Comparison of ENCODE assay signal across 1 cellular context in genomic region chr17:47785538-47786123, GRCh38.
A peak's percentile ranks its signal among the peaks of the same experiment; 100 is the strongest.
TF ChIP-seq lines count a peak whose summit lies in the region.

No MANE protein-coding gene starts in this region.

TF ChIP-seq in HepG2, 621 proteins besides CTCF, POLR2A, EP300 and RAD21 (continued from another document and continues in another):
- TF ChIP-seq, protein P1, sequence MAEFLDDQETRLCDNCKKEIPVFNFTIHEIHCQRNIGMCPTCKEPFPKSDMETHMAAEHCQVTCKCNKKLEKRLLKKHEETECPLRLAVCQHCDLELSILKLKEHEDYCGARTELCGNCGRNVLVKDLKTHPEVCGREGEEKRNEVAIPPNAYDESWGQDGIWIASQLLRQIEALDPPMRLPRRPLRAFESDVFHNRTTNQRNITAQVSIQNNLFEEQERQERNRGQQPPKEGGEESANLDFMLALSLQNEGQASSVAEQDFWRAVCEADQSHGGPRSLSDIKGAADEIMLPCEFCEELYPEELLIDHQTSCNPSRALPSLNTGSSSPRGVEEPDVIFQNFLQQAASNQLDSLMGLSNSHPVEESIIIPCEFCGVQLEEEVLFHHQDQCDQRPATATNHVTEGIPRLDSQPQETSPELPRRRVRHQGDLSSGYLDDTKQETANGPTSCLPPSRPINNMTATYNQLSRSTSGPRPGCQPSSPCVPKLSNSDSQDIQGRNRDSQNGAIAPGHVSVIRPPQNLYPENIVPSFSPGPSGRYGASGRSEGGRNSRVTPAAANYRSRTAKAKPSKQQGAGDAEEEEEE (CRISPR knock-in tag; IDR thresholded peaks at IDR 0.05; ENCODE audit: borderline replicate concordance) = no peak
- TF ChIP-seq, protein P2, sequence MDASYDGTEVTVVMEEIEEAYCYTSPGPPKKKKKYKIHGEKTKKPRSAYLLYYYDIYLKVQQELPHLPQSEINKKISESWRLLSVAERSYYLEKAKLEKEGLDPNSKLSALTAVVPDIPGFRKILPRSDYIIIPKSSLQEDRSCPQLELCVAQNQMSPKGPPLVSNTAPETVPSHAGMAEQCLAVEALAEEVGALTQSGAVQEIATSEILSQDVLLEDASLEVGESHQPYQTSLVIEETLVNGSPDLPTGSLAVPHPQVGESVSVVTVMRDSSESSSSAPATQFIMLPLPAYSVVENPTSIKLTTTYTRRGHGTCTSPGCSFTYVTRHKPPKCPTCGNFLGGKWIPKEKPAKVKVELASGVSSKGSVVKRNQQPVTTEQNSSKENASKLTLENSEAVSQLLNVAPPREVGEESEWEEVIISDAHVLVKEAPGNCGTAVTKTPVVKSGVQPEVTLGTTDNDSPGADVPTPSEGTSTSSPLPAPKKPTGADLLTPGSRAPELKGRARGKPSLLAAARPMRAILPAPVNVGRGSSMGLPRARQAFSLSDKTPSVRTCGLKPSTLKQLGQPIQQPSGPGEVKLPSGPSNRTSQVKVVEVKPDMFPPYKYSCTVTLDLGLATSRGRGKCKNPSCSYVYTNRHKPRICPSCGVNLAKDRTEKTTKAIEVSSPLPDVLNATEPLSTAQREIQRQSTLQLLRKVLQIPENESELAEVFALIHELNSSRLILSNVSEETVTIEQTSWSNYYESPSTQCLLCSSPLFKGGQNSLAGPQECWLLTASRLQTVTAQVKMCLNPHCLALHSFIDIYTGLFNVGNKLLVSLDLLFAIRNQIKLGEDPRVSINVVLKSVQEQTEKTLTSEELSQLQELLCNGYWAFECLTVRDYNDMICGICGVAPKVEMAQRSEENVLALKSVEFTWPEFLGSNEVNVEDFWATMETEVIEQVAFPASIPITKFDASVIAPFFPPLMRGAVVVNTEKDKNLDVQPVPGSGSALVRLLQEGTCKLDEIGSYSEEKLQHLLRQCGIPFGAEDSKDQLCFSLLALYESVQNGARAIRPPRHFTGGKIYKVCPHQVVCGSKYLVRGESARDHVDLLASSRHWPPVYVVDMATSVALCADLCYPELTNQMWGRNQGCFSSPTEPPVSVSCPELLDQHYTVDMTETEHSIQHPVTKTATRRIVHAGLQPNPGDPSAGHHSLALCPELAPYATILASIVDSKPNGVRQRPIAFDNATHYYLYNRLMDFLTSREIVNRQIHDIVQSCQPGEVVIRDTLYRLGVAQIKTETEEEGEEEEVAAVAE (CRISPR knock-in tag; IDR thresholded peaks at IDR 0.05; ENCODE audit: borderline replicate concordance) = peak; percentile 89
- TF ChIP-seq ZNF264 (CRISPR knock-in tag; IDR thresholded peaks at IDR 0.05) (no peak), ARNT (IDR thresholded peaks at IDR 0.05) (no peak), MXI1 (IDR thresholded peaks at IDR 0.05; ENCODE audit: borderline replicate concordance, low read depth, low read length) (no peak), MIXL1 (CRISPR knock-in tag; IDR thresholded peaks at IDR 0.05) (peak; percentile 81), JDP2 (CRISPR knock-in tag; IDR thresholded peaks at IDR 0.05; ENCODE audit: borderline replicate concordance) (no peak), XRCC5 (optimal IDR thresholded peaks at IDR 0.05; ENCODE audit: low read length) (peak; percentile 38), SP5 (CRISPR knock-in tag; IDR thresholded peaks at IDR 0.05; ENCODE audit: borderline replicate concordance, low read depth) (no peak), ZSCAN9 (CRISPR knock-in tag; IDR thresholded peaks at IDR 0.05; ENCODE audit: borderline replicate concordance) (peak; percentile 96), SALL1 (CRISPR knock-in tag; IDR thresholded peaks at IDR 0.05) (peak; percentile 69), ELF3 (CRISPR knock-in tag; IDR thresholded peaks at IDR 0.05) (peak; percentile 67), WIZ (CRISPR knock-in tag; IDR thresholded peaks at IDR 0.05) (peak; percentile 98), ZNF558 (CRISPR knock-in tag; IDR thresholded peaks at IDR 0.05; ENCODE audit: borderline replicate concordance) (peak; percentile 45; the same call in 1 of the 2 replicates), TEAD3 (CRISPR knock-in tag; optimal IDR thresholded peaks at IDR 0.05; ENCODE audit: borderline replicate concordance) (peak; percentile 42), TOE1 (CRISPR knock-in tag; IDR thresholded peaks at IDR 0.05) (no peak), MAFK (conservative IDR thresholded peaks at IDR 0.05 in 1 of 2, IDR thresholded peaks at IDR 0.05 in 1 of 2; ENCODE audit: low read length in 2 of 2) (no peak), ZNF292 (CRISPR knock-in tag; IDR thresholded peaks at IDR 0.05; ENCODE audit: borderline replicate concordance, low read depth) (no peak), ZFP36L2 (CRISPR knock-in tag; IDR thresholded peaks at IDR 0.05) (0 out of 2 replicates have a peak, but pooled peaks have one; percentile 68), ZNF776 (CRISPR knock-in tag; IDR thresholded peaks at IDR 0.05) (no peak), ZNF7 (CRISPR knock-in tag; IDR thresholded peaks at IDR 0.05) (0 out of 2 replicates have a peak, but pooled peaks have one; percentile 43)
- TF ChIP-seq, protein P3, sequence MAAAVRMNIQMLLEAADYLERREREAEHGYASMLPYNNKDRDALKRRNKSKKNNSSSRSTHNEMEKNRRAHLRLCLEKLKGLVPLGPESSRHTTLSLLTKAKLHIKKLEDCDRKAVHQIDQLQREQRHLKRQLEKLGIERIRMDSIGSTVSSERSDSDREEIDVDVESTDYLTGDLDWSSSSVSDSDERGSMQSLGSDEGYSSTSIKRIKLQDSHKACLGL (CRISPR knock-in tag; IDR thresholded peaks at IDR 0.05) = peak; percentile 43; the same call in 1 of the 2 replicates
- TF ChIP-seq, protein P4, sequence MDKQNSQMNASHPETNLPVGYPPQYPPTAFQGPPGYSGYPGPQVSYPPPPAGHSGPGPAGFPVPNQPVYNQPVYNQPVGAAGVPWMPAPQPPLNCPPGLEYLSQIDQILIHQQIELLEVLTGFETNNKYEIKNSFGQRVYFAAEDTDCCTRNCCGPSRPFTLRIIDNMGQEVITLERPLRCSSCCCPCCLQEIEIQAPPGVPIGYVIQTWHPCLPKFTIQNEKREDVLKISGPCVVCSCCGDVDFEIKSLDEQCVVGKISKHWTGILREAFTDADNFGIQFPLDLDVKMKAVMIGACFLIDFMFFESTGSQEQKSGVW (CRISPR knock-in tag; IDR thresholded peaks at IDR 0.05; ENCODE audit: borderline replicate concordance) = peak; percentile 81; the same call in 1 of the 2 replicates
- TF ChIP-seq, protein P5, sequence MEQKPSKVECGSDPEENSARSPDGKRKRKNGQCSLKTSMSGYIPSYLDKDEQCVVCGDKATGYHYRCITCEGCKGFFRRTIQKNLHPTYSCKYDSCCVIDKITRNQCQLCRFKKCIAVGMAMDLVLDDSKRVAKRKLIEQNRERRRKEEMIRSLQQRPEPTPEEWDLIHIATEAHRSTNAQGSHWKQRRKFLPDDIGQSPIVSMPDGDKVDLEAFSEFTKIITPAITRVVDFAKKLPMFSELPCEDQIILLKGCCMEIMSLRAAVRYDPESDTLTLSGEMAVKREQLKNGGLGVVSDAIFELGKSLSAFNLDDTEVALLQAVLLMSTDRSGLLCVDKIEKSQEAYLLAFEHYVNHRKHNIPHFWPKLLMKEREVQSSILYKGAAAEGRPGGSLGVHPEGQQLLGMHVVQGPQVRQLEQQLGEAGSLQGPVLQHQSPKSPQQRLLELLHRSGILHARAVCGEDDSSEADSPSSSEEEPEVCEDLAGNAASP (CRISPR knock-in tag; IDR thresholded peaks at IDR 0.05; ENCODE audit: borderline replicate concordance) = peak; percentile 67; the same call in 1 of the 2 replicates
- TF ChIP-seq, protein P6, sequence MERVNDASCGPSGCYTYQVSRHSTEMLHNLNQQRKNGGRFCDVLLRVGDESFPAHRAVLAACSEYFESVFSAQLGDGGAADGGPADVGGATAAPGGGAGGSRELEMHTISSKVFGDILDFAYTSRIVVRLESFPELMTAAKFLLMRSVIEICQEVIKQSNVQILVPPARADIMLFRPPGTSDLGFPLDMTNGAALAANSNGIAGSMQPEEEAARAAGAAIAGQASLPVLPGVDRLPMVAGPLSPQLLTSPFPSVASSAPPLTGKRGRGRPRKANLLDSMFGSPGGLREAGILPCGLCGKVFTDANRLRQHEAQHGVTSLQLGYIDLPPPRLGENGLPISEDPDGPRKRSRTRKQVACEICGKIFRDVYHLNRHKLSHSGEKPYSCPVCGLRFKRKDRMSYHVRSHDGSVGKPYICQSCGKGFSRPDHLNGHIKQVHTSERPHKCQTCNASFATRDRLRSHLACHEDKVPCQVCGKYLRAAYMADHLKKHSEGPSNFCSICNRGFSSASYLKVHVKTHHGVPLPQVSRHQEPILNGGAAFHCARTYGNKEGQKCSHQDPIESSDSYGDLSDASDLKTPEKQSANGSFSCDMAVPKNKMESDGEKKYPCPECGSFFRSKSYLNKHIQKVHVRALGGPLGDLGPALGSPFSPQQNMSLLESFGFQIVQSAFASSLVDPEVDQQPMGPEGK (CRISPR knock-in tag; IDR thresholded peaks at IDR 0.05) = no peak
- TF ChIP-seq, protein P7, sequence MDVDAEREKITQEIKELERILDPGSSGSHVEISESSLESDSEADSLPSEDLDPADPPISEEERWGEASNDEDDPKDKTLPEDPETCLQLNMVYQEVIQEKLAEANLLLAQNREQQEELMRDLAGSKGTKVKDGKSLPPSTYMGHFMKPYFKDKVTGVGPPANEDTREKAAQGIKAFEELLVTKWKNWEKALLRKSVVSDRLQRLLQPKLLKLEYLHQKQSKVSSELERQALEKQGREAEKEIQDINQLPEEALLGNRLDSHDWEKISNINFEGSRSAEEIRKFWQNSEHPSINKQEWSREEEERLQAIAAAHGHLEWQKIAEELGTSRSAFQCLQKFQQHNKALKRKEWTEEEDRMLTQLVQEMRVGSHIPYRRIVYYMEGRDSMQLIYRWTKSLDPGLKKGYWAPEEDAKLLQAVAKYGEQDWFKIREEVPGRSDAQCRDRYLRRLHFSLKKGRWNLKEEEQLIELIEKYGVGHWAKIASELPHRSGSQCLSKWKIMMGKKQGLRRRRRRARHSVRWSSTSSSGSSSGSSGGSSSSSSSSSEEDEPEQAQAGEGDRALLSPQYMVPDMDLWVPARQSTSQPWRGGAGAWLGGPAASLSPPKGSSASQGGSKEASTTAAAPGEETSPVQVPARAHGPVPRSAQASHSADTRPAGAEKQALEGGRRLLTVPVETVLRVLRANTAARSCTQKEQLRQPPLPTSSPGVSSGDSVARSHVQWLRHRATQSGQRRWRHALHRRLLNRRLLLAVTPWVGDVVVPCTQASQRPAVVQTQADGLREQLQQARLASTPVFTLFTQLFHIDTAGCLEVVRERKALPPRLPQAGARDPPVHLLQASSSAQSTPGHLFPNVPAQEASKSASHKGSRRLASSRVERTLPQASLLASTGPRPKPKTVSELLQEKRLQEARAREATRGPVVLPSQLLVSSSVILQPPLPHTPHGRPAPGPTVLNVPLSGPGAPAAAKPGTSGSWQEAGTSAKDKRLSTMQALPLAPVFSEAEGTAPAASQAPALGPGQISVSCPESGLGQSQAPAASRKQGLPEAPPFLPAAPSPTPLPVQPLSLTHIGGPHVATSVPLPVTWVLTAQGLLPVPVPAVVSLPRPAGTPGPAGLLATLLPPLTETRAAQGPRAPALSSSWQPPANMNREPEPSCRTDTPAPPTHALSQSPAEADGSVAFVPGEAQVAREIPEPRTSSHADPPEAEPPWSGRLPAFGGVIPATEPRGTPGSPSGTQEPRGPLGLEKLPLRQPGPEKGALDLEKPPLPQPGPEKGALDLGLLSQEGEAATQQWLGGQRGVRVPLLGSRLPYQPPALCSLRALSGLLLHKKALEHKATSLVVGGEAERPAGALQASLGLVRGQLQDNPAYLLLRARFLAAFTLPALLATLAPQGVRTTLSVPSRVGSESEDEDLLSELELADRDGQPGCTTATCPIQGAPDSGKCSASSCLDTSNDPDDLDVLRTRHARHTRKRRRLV (CRISPR knock-in tag; IDR thresholded peaks at IDR 0.05) = 0 out of 2 replicates have a peak, but pooled peaks have one; percentile 43
- TF ChIP-seq, protein P8, sequence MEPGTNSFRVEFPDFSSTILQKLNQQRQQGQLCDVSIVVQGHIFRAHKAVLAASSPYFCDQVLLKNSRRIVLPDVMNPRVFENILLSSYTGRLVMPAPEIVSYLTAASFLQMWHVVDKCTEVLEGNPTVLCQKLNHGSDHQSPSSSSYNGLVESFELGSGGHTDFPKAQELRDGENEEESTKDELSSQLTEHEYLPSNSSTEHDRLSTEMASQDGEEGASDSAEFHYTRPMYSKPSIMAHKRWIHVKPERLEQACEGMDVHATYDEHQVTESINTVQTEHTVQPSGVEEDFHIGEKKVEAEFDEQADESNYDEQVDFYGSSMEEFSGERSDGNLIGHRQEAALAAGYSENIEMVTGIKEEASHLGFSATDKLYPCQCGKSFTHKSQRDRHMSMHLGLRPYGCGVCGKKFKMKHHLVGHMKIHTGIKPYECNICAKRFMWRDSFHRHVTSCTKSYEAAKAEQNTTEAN (CRISPR knock-in tag; conservative IDR thresholded peaks at IDR 0.05) = 0 out of 2 replicates have a peak, but pooled peaks have one; percentile 75
- TF ChIP-seq, protein P9, sequence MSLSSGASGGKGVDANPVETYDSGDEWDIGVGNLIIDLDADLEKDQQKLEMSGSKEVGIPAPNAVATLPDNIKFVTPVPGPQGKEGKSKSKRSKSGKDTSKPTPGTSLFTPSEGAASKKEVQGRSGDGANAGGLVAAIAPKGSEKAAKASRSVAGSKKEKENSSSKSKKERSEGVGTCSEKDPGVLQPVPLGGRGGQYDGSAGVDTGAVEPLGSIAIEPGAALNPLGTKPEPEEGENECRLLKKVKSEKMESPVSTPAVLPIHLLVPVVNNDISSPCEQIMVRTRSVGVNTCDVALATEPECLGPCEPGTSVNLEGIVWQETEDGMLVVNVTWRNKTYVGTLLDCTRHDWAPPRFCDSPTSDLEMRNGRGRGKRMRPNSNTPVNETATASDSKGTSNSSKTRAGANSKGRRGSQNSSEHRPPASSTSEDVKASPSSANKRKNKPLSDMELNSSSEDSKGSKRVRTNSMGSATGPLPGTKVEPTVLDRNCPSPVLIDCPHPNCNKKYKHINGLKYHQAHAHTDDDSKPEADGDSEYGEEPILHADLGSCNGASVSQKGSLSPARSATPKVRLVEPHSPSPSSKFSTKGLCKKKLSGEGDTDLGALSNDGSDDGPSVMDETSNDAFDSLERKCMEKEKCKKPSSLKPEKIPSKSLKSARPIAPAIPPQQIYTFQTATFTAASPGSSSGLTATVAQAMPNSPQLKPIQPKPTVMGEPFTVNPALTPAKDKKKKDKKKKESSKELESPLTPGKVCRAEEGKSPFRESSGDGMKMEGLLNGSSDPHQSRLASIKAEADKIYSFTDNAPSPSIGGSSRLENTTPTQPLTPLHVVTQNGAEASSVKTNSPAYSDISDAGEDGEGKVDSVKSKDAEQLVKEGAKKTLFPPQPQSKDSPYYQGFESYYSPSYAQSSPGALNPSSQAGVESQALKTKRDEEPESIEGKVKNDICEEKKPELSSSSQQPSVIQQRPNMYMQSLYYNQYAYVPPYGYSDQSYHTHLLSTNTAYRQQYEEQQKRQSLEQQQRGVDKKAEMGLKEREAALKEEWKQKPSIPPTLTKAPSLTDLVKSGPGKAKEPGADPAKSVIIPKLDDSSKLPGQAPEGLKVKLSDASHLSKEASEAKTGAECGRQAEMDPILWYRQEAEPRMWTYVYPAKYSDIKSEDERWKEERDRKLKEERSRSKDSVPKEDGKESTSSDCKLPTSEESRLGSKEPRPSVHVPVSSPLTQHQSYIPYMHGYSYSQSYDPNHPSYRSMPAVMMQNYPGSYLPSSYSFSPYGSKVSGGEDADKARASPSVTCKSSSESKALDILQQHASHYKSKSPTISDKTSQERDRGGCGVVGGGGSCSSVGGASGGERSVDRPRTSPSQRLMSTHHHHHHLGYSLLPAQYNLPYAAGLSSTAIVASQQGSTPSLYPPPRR (CRISPR knock-in tag; IDR thresholded peaks at IDR 0.05; ENCODE audit: borderline replicate concordance) = no peak
- TF ChIP-seq, protein P10, sequence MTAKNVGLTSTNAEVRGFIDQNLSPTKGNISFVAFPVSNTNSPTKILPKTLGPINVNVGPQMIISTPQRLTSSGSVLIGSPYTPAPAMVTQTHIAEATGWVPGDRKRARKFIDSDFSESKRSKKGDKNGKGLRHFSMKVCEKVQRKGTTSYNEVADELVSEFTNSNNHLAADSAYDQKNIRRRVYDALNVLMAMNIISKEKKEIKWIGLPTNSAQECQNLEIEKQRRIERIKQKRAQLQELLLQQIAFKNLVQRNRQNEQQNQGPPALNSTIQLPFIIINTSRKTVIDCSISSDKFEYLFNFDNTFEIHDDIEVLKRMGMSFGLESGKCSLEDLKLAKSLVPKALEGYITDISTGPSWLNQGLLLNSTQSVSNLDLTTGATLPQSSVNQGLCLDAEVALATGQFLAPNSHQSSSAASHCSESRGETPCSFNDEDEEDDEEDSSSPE (CRISPR knock-in tag; IDR thresholded peaks at IDR 0.05) = no peak
